In the genomic region with DNA sequence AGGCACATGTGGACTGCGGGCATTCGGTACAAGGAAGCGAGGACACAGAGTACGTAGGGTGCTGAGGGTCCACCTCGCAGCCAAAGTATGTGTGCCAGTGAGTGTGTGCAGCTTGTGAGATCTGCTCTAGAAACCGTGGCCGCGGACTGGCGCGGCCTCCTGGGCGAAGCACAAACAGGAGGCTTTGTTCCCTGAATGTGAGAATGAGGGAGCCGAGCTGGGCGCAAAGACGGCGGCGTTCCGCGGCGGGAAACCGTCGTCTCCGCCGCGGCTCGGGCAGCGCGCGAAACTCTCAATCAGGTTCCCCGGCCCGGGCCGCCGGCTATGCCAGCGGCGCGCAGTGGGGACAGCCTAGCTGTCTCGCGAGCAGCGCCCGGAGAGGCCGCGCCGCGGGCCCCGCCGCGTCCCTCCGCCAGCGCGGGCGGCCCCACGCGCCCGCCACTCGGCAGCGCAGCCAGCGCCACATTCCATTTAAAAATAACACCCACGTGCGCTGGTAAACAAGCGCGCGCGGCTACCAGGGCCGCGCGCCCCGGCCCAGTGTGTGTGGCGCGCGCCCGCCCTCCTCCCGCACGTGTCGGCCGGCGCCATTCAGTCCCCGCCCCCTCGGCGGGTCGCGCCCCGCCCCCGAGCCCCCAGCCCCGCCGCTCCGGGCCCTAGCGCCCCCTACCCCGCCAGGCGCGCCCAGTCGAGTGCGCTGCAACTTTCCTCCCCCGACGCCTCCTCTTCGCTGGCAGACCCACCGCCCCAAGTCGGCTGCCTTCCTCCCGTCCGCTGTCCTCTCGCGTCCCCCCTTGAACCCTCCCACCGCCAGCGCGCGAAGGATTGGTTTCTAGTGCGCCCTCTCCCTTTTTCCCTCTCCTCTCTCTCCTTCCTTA, we compare ENCODE assay signal across 7 cellular contexts. TPM values are rescaled to one million over a fixed set of nuclear protein-coding genes. Genes with fewer than 3 reads are reported as not detected.
DNase-seq lines count a peak whose midpoint lies in the region; ATAC-seq, FAIRE-seq and TF ChIP-seq lines count a peak whose summit lies in the region.

No MANE protein-coding gene starts in this region.

- CTCF ChIA-PET in GM12878 (lab: Yijun Ruan, JAX): interaction anchor here (0.9 to 2.6 kb wide), 4 partner anchors 220 to 515 kb away, joined by 3 to 9 read pairs (median 4); no protein-coding TSS in a partner anchor

- RAD21 ChIA-PET in GM12878 (lab: Charles Lee; ENCODE audit: unreplicated experiment): interaction anchor here (0.7 to 2.8 kb wide), 2 partner anchors 35 to 516 kb away, joined by 4 to 11 read pairs; no protein-coding TSS in a partner anchor

- peak overlapping the region; percentile 89 for H3K4me2 ChIP-seq in GM12878 (ENCODE audit: control insufficient read depth, insufficient read depth)

- H3K27ac ChIP-seq in GM12878 (ENCODE audit: control insufficient read depth, insufficient read depth): no peak overlapping the region
- peak overlapping the region; percentile 96 to 100 (median 99) for H3K27ac ChIP-seq in sigmoid colon

- in situ Hi-C loops in GM12878 (cut with MboI): loop anchor here (10.0 kb wide), 1 partner anchor 827 kb away; the partner anchor contains the start of gene CD164

- TF ChIP-seq EP300 in GM12878 (IDR thresholded peaks at IDR 0.05; ENCODE audit: borderline replicate concordance in 1 of 2, control insufficient read depth in 1 of 2, low read depth in 2 of 2, low read length in 2 of 2) (no peak), sigmoid colon (IDR thresholded peaks at IDR 0.05) (no peak)

- H3K4me3 ChIP-seq in GM12878 (peak overlapping the region; percentile 86), iPS-11a (ENCODE audit: low read depth, low read length) (peak overlapping the region; percentile 86), sigmoid colon (peak overlapping the region; percentile 74 to 93 (median 82))

- TF ChIP-seq POLR2A in GM12878 (IDR thresholded peaks at IDR 0.05; ENCODE audit: low read depth, low read length) (no peak), sigmoid colon (IDR thresholded peaks at IDR 0.05) (no peak)

- no peaks in the 10 kb centered on the region; the same call in 1 of the 2 replicates for H4K20me1 ChIP-seq in GM12878 (ENCODE audit: control insufficient read depth, insufficient read depth)

- H3K9me3 ChIP-seq in GM12878 (replicated peaks; ENCODE audit: control insufficient read depth, insufficient read depth, low read length): no peaks in the 10 kb centered on the region; the same call in 2 of the 3 replicates
- no peaks in the 10 kb centered on the region for H3K9me3 ChIP-seq in sigmoid colon

- H3K4me1 ChIP-seq in GM12878 (ENCODE audit: control insufficient read depth, insufficient read depth, low read length) (peaks cover 4% of the 10 kb centered on the region; the same call in 1 of the 2 replicates), sigmoid colon (peaks cover 2 to 30% (median 27%) of the 10 kb centered on the region in 4 donors)

- H3K36me3 ChIP-seq in GM12878 (ENCODE audit: control insufficient read depth in 2 of 2, insufficient read depth in 2 of 2, low read length in 1 of 2) (no peaks in the 10 kb centered on the region), sigmoid colon (no peaks in the 10 kb centered on the region)

- FAIRE-seq in GM12878 (lab: Jason Lieb, UNC): no peak

- peaks cover 6 to 8% of the 10 kb centered on the region in 2 experiments for H3K27me3 ChIP-seq in GM12878 (replicated peaks in 1 of 2; ENCODE audit: control insufficient read depth in 2 of 2, insufficient read depth in 2 of 2, low read length in 1 of 2)
- no peaks in the 10 kb centered on the region for H3K27me3 ChIP-seq in sigmoid colon

- peak; percentile 26 for ATAC-seq in GM18868 (IDR thresholded peaks at IDR 0.05; ENCODE audit: unreplicated experiment)
- peak; percentile 15; the same call in 2 of the 3 replicates for ATAC-seq in GM12878
- no peak for ATAC-seq in HG03108 (IDR thresholded peaks at IDR 0.05; ENCODE audit: unreplicated experiment)

- no peak for TF ChIP-seq RAD21 in GM12878 (IDR thresholded peaks at IDR 0.05; ENCODE audit: insufficient read depth, low read depth, low read length)

- peaks cover 17% of the 10 kb centered on the region for H3K79me2 ChIP-seq in GM12878 (ENCODE audit: control insufficient read depth, insufficient read depth, low read length)

- POLR2A ChIA-PET in GM12878 (lab: Charles Lee): no interaction called here

- DNase-seq in NCI-H1417 (lab: John Stamatoyannopoulos, UW) (peak; percentile 80 to 92 (median 85)), UCSD-AML1 (lab: John Stamatoyannopoulos, UW; ENCODE audit: unreplicated experiment) (peak; percentile 91), GM12878 (ENCODE audit: low read depth, low spot score) (no peak), sigmoid colon (peak; percentile 79)

- H2AFZ ChIP-seq in GM12878 (ENCODE audit: control insufficient read depth, low read depth, low read length): peak overlapping the region; percentile 70

- SMC1A ChIA-PET in GM12878 (lab: Charles Lee; ENCODE audit: uncharacterized antibody, unreplicated experiment): interaction anchor here (0.7 to 3.2 kb wide), 5 partner anchors 9 to 278 kb away, joined by 3 to 9 read pairs (median 4); no protein-coding TSS in a partner anchor

- TF ChIP-seq CTCF in GM12878 (IDR thresholded peaks at IDR 0.05 in 2 of 3, conservative IDR thresholded peaks at IDR 0.05 in 1 of 3; ENCODE audit: control insufficient read depth in 2 of 3, extremely low read depth in 1 of 3, insufficient read depth in 1 of 3, low read depth in 3 of 3, low read length in 3 of 3): no peak
- no peak for TF ChIP-seq CTCF in sigmoid colon (IDR thresholded peaks at IDR 0.05)

- intact Hi-C loops in GM12878 (cut with micrococcal nuclease; ENCODE audit: unreplicated experiment): loop anchor here (5.0 to 10.0 kb wide), 2 partner anchors 225 to 827 kb away; partner anchors contain the start of gene CD164
- intact Hi-C loops in sigmoid colon (cut with DNase I): loop anchor here (2.0 to 10.0 kb wide), 8 partner anchors 35 to 1065 kb away; partner anchors contain the start of genes CD164 and SOBP

- BruUV-seq in GM12878 (replicated peaks; lab: Mats Ljungman, UMichigan): no TSS peak

- WGBS in GM12878 (ENCODE audit: insufficient coverage, insufficient replicate concordance, low lambda C conversion rate, missing lambda C conversion rate): 6% methylated on average over 53 of the region's 105 CpGs
- 1% methylated on average over 105 of the region's 105 CpGs for WGBS in sigmoid colon, 2 donors

- H3K9ac ChIP-seq in GM12878 (ENCODE audit: control insufficient read depth, insufficient read depth, low read length): peak overlapping the region; percentile 42; the same call in 1 of the 2 replicates

TF ChIP-seq in GM12878, 131 proteins besides CTCF, POLR2A, EP300 and RAD21 (continues in another document):
- TF ChIP-seq SRF (IDR thresholded peaks at IDR 0.05; ENCODE audit: low read depth in 2 of 2, low read length in 2 of 2) (no peak), RB1 (IDR thresholded peaks at IDR 0.05; ENCODE audit: borderline replicate concordance) (no peak; the same call in 1 of the 2 replicates), CHD2 (IDR thresholded peaks at IDR 0.05; ENCODE audit: borderline replicate concordance, low read depth, low read length) (0 out of 2 replicates have a peak, but pooled peaks have one; percentile 10), MXI1 (IDR thresholded peaks at IDR 0.05; ENCODE audit: low read depth, low read length) (peak; percentile 83; the same call in 1 of the 2 replicates), EGR1 (IDR thresholded peaks at IDR 0.05; ENCODE audit: borderline replicate concordance in 1 of 2, low read depth in 2 of 2, low read length in 2 of 2) (no peak), MAX (IDR thresholded peaks at IDR 0.05; ENCODE audit: low read depth, low read length) (peak; percentile 84), SIN3A (IDR thresholded peaks at IDR 0.05; ENCODE audit: low read depth, low read length) (peak; percentile 34; the same call in 1 of the 2 replicates), TCF12 (IDR thresholded peaks at IDR 0.05; ENCODE audit: low read depth, low read length) (no peak), TAF1 (IDR thresholded peaks at IDR 0.05; ENCODE audit: borderline replicate concordance, low read depth, low read length) (no peak), DPF2 (IDR thresholded peaks at IDR 0.05) (0 out of 2 replicates have a peak, but pooled peaks have one; percentile 26), GATAD2B (conservative IDR thresholded peaks at IDR 0.05; ENCODE audit: low read depth) (0 out of 2 replicates have a peak, but pooled peaks have one; percentile 42)
- TF ChIP-seq, protein P1, sequence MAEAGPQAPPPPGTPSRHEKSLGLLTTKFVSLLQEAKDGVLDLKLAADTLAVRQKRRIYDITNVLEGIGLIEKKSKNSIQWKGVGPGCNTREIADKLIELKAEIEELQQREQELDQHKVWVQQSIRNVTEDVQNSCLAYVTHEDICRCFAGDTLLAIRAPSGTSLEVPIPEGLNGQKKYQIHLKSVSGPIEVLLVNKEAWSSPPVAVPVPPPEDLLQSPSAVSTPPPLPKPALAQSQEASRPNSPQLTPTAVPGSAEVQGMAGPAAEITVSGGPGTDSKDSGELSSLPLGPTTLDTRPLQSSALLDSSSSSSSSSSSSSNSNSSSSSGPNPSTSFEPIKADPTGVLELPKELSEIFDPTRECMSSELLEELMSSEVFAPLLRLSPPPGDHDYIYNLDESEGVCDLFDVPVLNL (IDR thresholded peaks at IDR 0.05; ENCODE audit: low read depth, low read length): peak; percentile 32; the same call in 1 of the 2 replicates

RNA-seq across cellular contexts. Expression of gene FOXO3, which starts 3.0 kb away (rescaled TPM):
- total RNA-seq in GM12878 (2013; cell fraction: nucleolus; rRNA removed): 5.3 and 5.6 TPM in 2 replicates
- 1.4 and 1.7 TPM in 2 replicates for total RNA-seq in GM12878 (2014; rRNA removed)
- total RNA-seq in GM12878 (2014; rRNA removed; fragmentation: Illumina TruSeq; extraction: Trizol): 1.5 and 1.6 TPM in 2 replicates
- total RNA-seq in GM12878 (2021): 2.8 and 3.6 TPM in 2 replicates
- polyA plus RNA-seq in GM12878 (2011; ENCODE audit: low read depth): 3.4 TPM
- polyA plus RNA-seq in GM12878 (2011; rRNA removed): 3.3 and 4.5 TPM in 2 replicates
- polyA plus RNA-seq in GM12878 (2011; cell fraction: cytosol; rRNA removed): 4.3 and 4.6 TPM in 2 replicates
- 2.6 and 4.3 TPM in 2 replicates for polyA plus RNA-seq in GM12878 (2011; cell fraction: nucleus; rRNA removed)
- polyA plus RNA-seq in GM12878 (2012): 3.7 and 4.3 TPM in 2 replicates
- 2.2 and 2.3 TPM in 2 replicates for polyA plus RNA-seq in GM12878 (2014; fragmentation: Illumina TruSeq; extraction: Trizol)
- polyA plus RNA-seq in GM12878 (2014; fragmentation: Nextera tagmentation; extraction: Ambion mirVana): under 1 TPM; 0.82 to 0.84 TPM
- 1.3 and 1.4 TPM in 2 replicates for polyA plus RNA-seq in GM12878 (2014; rRNA removed)
- 1 to 10 TPM; 1.7 to 2.5 TPM for polyA plus RNA-seq in GM12878 (2016; fragmentation: Nextera tagmentation; extraction: Ambion mirVana)
- 21.5 and 25.2 TPM in 2 replicates for polyA minus RNA-seq in GM12878 (2011; rRNA and poly(A)+ RNA removed)
- polyA minus RNA-seq in GM12878 (2011; cell fraction: cytosol; rRNA and poly(A)+ RNA removed): 4.8 and 6.5 TPM in 2 replicates
- 5.9 and 9.6 TPM in 2 replicates for polyA minus RNA-seq in GM12878 (2011; cell fraction: nucleus; rRNA and poly(A)+ RNA removed)
- total RNA-seq in sigmoid colon: 10 to 100 TPM; 66.4 to 84.7 (median 78.8) TPM
- polyA plus RNA-seq in sigmoid colon: 10 to 100 TPM; 13.8 to 22.9 (median 19.7) TPM

Comparison
In these comparisons a context has a peak if more than half of its experiments do, and no peak if none do; other contexts are left out.
1. RNA of gene FOXO3, which starts 3.0 kb away (total RNA-seq): 66.4 to 84.7 TPM in sigmoid colon; 1.4 to 5.6 TPM in GM12878; every median in the first group is over 10 times any median in the second.
2. Peak in every context shown above with its lines, with median percentiles within 50 percentile points of each other: H3K4me3 ChIP-seq.